ENCODE assay signal across 14 cellular contexts in the genomic region with DNA sequence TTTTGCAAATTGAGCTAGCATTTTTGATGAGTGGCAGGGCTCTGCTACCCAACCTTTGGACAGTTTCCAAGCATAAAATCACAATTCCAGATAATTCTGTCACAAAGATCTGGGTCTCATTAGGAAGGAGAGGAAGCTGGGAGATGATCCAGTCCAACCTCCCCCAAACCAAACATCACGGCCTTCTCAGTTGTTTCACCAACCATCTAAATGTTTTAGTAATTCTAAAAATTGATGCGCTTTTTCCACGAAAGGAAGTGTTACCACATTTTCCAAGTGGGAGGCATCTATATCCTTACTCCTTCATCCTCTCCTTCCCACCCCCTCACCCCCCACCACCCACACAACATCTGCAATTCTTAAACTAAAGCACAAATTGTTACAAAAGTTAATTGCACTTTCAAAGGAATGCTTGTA.
DNase-seq lines count a peak whose midpoint lies in the region; ATAC-seq and TF ChIP-seq lines count a peak whose summit lies in the region.
"Had no signal": no experiment of that assay in that cellular context is flagged by ENCODE, and none has a peak within 500 bp of the region (broad histone marks: within the 10 kb centered on the region; RNA-seq: fewer than 3 reads in every experiment).

No MANE protein-coding gene starts in this region.

- DNase-seq in AG20443 (ENCODE audit: low spot score), result peak; percentile 22
- DNase-seq in Peyer's patch, result no peak
- peak; percentile 73 for DNase-seq in fibroblast of mammary gland (ENCODE audit: low read depth)
- no peak for DNase-seq in anterior cingulate cortex (lab: John Stamatoyannopoulos, UW)
- no peak for DNase-seq in MM.1S
- DNase-seq: activated CD8-positive, alpha-beta T cell treated with anti-CD3 and anti-CD28 coated beads for 36 hours; C1 segment of cervical spinal cord; central memory CD4-positive, alpha-beta T cell; naive thymus-derived CD4-positive, alpha-beta T cell; NCI-H446 treated with DMSO at 0.1 percent for 48 hours had no signal

- H3K4me3 ChIP-seq in Peyer's patch (no peak overlapping the region), fibroblast of mammary gland (ENCODE audit: control insufficient read depth, low read depth, low read length) (no peak overlapping the region), skin epidermis (no peak overlapping the region), MM.1S (ENCODE audit: low read length) (no peak overlapping the region)
- H3K4me3 ChIP-seq: GM23338 had no signal

- peaks cover 0 to 36% (median 1%) of the 10 kb centered on the region in 4 donors for H3K4me1 ChIP-seq in Peyer's patch
- no peaks in the 10 kb centered on the region for H3K4me1 ChIP-seq in MM.1S (ENCODE audit: low read length)

- H3K4me2 ChIP-seq in MM.1S (ENCODE audit: low read depth, low read length), result no peak overlapping the region
- H3K4me2 ChIP-seq: GM23338 had no signal

- no peaks in the 10 kb centered on the region for H3K9me2 ChIP-seq in MM.1S (replicated peaks; ENCODE audit: insufficient read depth, low read length)

- TF ChIP-seq POLR2A in Peyer's patch (IDR thresholded peaks at IDR 0.05), result no peak

- H3K27me3 ChIP-seq in Peyer's patch (no peaks in the 10 kb centered on the region), MM.1S (replicated peaks; ENCODE audit: insufficient read depth, low read length) (no peaks in the 10 kb centered on the region)

- H3K9me3 ChIP-seq in Peyer's patch, result no peaks in the 10 kb centered on the region
- no peaks in the 10 kb centered on the region for H3K9me3 ChIP-seq in MM.1S (replicated peaks; ENCODE audit: insufficient read depth, low read length)

- H3K79me2 ChIP-seq in MM.1S (ENCODE audit: low read length), result no peaks in the 10 kb centered on the region

- TF ChIP-seq CTCF in Peyer's patch (IDR thresholded peaks at IDR 0.05) (no peak), fibroblast of mammary gland (conservative IDR thresholded peaks at IDR 0.05; ENCODE audit: control insufficient read depth, insufficient read depth, low read depth, low read length) (no peak), MM.1S (IDR thresholded peaks at IDR 0.05; ENCODE audit: low read length) (no peak)

- no peak overlapping the region for H2AFZ ChIP-seq in MM.1S (ENCODE audit: low read length)
- H2AFZ ChIP-seq: GM23338 had no signal

- ATAC-seq in GM21360 (IDR thresholded peaks at IDR 0.05; ENCODE audit: unreplicated experiment) (no peak), GM21786 (IDR thresholded peaks at IDR 0.05; ENCODE audit: unreplicated experiment) (no peak)
- ATAC-seq: activated CD8-positive, alpha-beta T cell treated with anti-CD3 and anti-CD28 coated beads for 36 hours; GM23338; naive thymus-derived CD4-positive, alpha-beta T cell had no signal

- no peaks in the 10 kb centered on the region for H3K36me3 ChIP-seq in Peyer's patch
- no peaks in the 10 kb centered on the region for H3K36me3 ChIP-seq in MM.1S (replicated peaks; ENCODE audit: insufficient read depth, low read length)

- no peaks in the 10 kb centered on the region for H3F3A ChIP-seq in MM.1S (ENCODE audit: insufficient read depth, low read length)

- H4K20me1 ChIP-seq in MM.1S (ENCODE audit: insufficient read depth, low read length), result no peaks in the 10 kb centered on the region

- no peak overlapping the region for H3K9ac ChIP-seq in MM.1S (ENCODE audit: low read length)

- H3K27ac ChIP-seq in Peyer's patch (peak overlapping the region in 3 of 4 donors; percentile 61 to 85 (median 76)), skin epidermis (peak overlapping the region in 16 of 21 experiments; percentile 30 to 88 (median 72)), MM.1S (ENCODE audit: low read length) (no peak overlapping the region)

Comparison
In these comparisons a context has a peak if more than half of its experiments do, and no peak if none do; other contexts are left out.
1. DNase-seq: peak in AG20443 (single experiment) and fibroblast of mammary gland (single experiment); none in Peyer's patch (0 of 3), anterior cingulate cortex (0 of 58) and MM.1S (single experiment).